Comparison of ENCODE assay signal across 25 cellular contexts in genomic region chr5:144209421-144209820, GRCh38. TPM values are rescaled to one million over a fixed set of nuclear protein-coding genes. Genes with fewer than 3 reads are reported as not detected.
DNase-seq lines count a peak whose midpoint lies in the region; ATAC-seq and TF ChIP-seq lines count a peak whose summit lies in the region.
"Had no signal": no experiment of that assay in that cellular context is flagged by ENCODE, and none has a peak within 500 bp of the region (broad histone marks: within the 10 kb centered on the region; RNA-seq: fewer than 3 reads in every experiment).

No MANE protein-coding gene starts in this region.

- H3K36me3 ChIP-seq in lower lobe of right lung = no peaks in the 10 kb centered on the region
- H3K36me3 ChIP-seq: adrenal gland, breast epithelium, colonic mucosa, esophagus squamous epithelium, gastroesophageal sphincter, left ventricle myocardium inferior, right lobe of liver, SJSA1 had no signal

- H3K36me3 Mint-ChIP-seq in T-helper 2 cell treated with Interferon-gamma antibody and Interleukin-4, amounts not matched to agents 5 μg/mL and 100 μg/mL, for 36 hours (ENCODE audit: low read depth) = no peaks in the 10 kb centered on the region
- H3K36me3 Mint-ChIP-seq: natural killer cell treated with Interleukin-12 subunit alpha and Interleukin-12 subunit beta and Interleukin-15 and Interleukin-18, amount 100 ng/mL, for 72 hours had no signal

- ATAC-seq in lower lobe of right lung (no peak), GM19463 (IDR thresholded peaks at IDR 0.05; ENCODE audit: unreplicated experiment) (no peak)
- ATAC-seq: gastroesophageal sphincter; natural killer cell treated with Interleukin-12 subunit alpha and Interleukin-12 subunit beta and Interleukin-15 and Interleukin-18, amount 100 ng/mL, for 72 hours; right lobe of liver had no signal

- intact Hi-C loops in lower lobe of right lung (cut with DNase I) = no loop called here

- no peak overlapping the region for H3K27ac Mint-ChIP-seq in T-helper 2 cell treated with Interferon-gamma antibody and Interleukin-4, amounts not matched to agents 5 μg/mL and 100 μg/mL, for 36 hours
- H3K27ac Mint-ChIP-seq: activated T-cell treated with anti-CD3 and anti-CD28 coated beads, Interleukin-2, amount 50 U/mL, for 24 hours; natural killer cell treated with Interleukin-12 subunit alpha and Interleukin-12 subunit beta and Interleukin-15 and Interleukin-18, amount 100 ng/mL, for 72 hours had no signal

- no peak for TF ChIP-seq CTCF in lower lobe of right lung (IDR thresholded peaks at IDR 0.05)

- peaks cover 59% of the 10 kb centered on the region for H3K27me3 Mint-ChIP-seq in T-helper 2 cell treated with Interferon-gamma antibody and Interleukin-4, amounts not matched to agents 5 μg/mL and 100 μg/mL, for 36 hours (ENCODE audit: low read depth)

- H3K27me3 ChIP-seq in lower lobe of right lung (ENCODE audit: low read depth) = peaks cover 33% of the 10 kb centered on the region
- H3K27me3 ChIP-seq: right lobe of liver had no signal

- no peak overlapping the region for H3K4me3 Mint-ChIP-seq in T-helper 2 cell treated with Interferon-gamma antibody and Interleukin-4, amounts not matched to agents 5 μg/mL and 100 μg/mL, for 36 hours
- H3K4me3 Mint-ChIP-seq: activated T-cell treated with anti-CD3 and anti-CD28 coated beads, Interleukin-2, amount 50 U/mL, for 24 hours; natural killer cell treated with Interleukin-12 subunit alpha and Interleukin-12 subunit beta and Interleukin-15 and Interleukin-18, amount 100 ng/mL, for 72 hours had no signal

- no peaks in the 10 kb centered on the region for H3K4me1 ChIP-seq in lower lobe of right lung
- H3K4me1 ChIP-seq: adrenal gland, breast epithelium, colonic mucosa, parathyroid adenoma, right lobe of liver had no signal

- no peaks in the 10 kb centered on the region for H3K9me3 ChIP-seq in lower lobe of right lung
- H3K9me3 ChIP-seq: adrenal gland, breast epithelium, colonic mucosa, esophagus squamous epithelium, gastroesophageal sphincter, left ventricle myocardium inferior, right lobe of liver, SJSA1 had no signal

- H3K4me1 Mint-ChIP-seq in T-helper 2 cell treated with Interferon-gamma antibody and Interleukin-4, amounts not matched to agents 5 μg/mL and 100 μg/mL, for 36 hours (ENCODE audit: low read depth) = peaks cover 2% of the 10 kb centered on the region

- H3K27ac ChIP-seq in lower lobe of right lung = no peak overlapping the region
- H3K27ac ChIP-seq: adrenal gland, breast epithelium, C4-2B, colonic mucosa, esophagus squamous epithelium, gastroesophageal sphincter, left ventricle myocardium inferior, parathyroid adenoma, right lobe of liver, SJSA1 had no signal

- H3K4me3 ChIP-seq in lower lobe of right lung = peak overlapping the region; percentile 14
- H3K4me3 ChIP-seq: adrenal gland, breast epithelium, colonic mucosa, esophagus squamous epithelium, gastroesophageal sphincter, left ventricle myocardium inferior, right lobe of liver, SJSA1 had no signal

- no peaks in the 10 kb centered on the region for H3K9me3 Mint-ChIP-seq in T-helper 2 cell treated with Interferon-gamma antibody and Interleukin-4, amounts not matched to agents 5 μg/mL and 100 μg/mL, for 36 hours
- H3K9me3 Mint-ChIP-seq: activated T-cell treated with anti-CD3 and anti-CD28 coated beads, Interleukin-2, amount 50 U/mL, for 24 hours; natural killer cell treated with Interleukin-12 subunit alpha and Interleukin-12 subunit beta and Interleukin-15 and Interleukin-18, amount 100 ng/mL, for 72 hours had no signal

- DNase-seq in DMS 273 treated with DMSO at 0.1 percent for 48 hours (lab: John Stamatoyannopoulos, UW) (peak; percentile 19), NCI-H1694 (lab: John Stamatoyannopoulos, UW) (peak; percentile 63), NCI-H82 (lab: John Stamatoyannopoulos, UW) (peak; percentile 89), lower lobe of right lung (no peak), middle frontal gyrus (ENCODE audit: extremely low spot score, low spot score) (no peak), NOMO-1 treated with DMSO at 0.1 percent for 48 hours (lab: John Stamatoyannopoulos, UW; ENCODE audit: unreplicated experiment) (no peak)
- DNase-seq in T-helper 2 cell treated with Interferon-gamma antibody and Interleukin-4, amounts not matched to agents 5 μg/mL and 100 μg/mL, for 36 hours (ENCODE audit: low spot score) = no peak
- DNase-seq: activated naive CD4-positive, alpha-beta T cell; activated T-cell treated with anti-CD3 and anti-CD28 coated beads, Interleukin-2, amount 50 U/mL, for 24 hours; adrenal gland; colonic mucosa; esophagus squamous epithelium; H7; left ventricle myocardium inferior; midbrain; right lobe of liver; stimulated activated naive CD4-positive, alpha-beta T cell treated with Interleukin-2 at 50 U/mL for 16 hours; T-helper 1 cell had no signal

RNA-seq across cellular contexts. Expression of gene KCTD16, which starts 38.7 kb away (rescaled TPM):
- 2.5 TPM for total RNA-seq in lower lobe of right lung
- total RNA-seq: esophagus squamous epithelium; H7; natural killer cell treated with Interleukin-12 subunit alpha and Interleukin-12 subunit beta and Interleukin-15 and Interleukin-18, amount 100 ng/mL, for 72 hours had no signal

RNA-seq across cellular contexts. Expression of gene YIPF5, which starts 39.0 kb away (rescaled TPM):
- 46.4 TPM for total RNA-seq in lower lobe of right lung

Comparison
In these comparisons a context has a peak if more than half of its experiments do, and no peak if none do; other contexts are left out.
1. DNase-seq: peak in DMS 273 treated with DMSO at 0.1 percent for 48 hours (single experiment), NCI-H1694 (single experiment) and NCI-H82 (single experiment); none in lower lobe of right lung (single experiment), T-helper 2 cell treated with Interferon-gamma antibody and Interleukin-4, amounts not matched to agents 5 μg/mL and 100 μg/mL, for 36 hours (single experiment), middle frontal gyrus (single experiment) and NOMO-1 treated with DMSO at 0.1 percent for 48 hours (single experiment).